Comparison of ENCODE assay signal across 1 cellular context in genomic region chr6:53615633-53616449, GRCh38.
TF ChIP-seq lines count a peak whose summit lies in the region.

No MANE protein-coding gene starts in this region.

TF ChIP-seq in K562, 482 proteins besides CTCF, POLR2A, EP300 and RAD21 (continued from another document):
- TF ChIP-seq, protein P1, sequence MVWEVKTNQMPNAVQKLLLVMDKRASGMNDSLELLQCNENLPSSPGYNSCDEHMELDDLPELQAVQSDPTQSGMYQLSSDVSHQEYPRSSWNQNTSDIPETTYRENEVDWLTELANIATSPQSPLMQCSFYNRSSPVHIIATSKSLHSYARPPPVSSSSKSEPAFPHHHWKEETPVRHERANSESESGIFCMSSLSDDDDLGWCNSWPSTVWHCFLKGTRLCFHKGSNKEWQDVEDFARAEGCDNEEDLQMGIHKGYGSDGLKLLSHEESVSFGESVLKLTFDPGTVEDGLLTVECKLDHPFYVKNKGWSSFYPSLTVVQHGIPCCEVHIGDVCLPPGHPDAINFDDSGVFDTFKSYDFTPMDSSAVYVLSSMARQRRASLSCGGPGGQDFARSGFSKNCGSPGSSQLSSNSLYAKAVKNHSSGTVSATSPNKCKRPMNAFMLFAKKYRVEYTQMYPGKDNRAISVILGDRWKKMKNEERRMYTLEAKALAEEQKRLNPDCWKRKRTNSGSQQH (CRISPR knock-in tag; IDR thresholded peaks at IDR 0.05): no peak
- TF ChIP-seq SP1 (CRISPR knock-in tag; IDR thresholded peaks at IDR 0.05) (no peak), THAP7 (CRISPR knock-in tag; IDR thresholded peaks at IDR 0.05) (no peak), HNRNPUL1 (IDR thresholded peaks at IDR 0.05; ENCODE audit: low read length) (no peak), PTRF (tag; IDR thresholded peaks at IDR 0.05) (no peak), NR2C2 (CRISPR knock-in tag; IDR thresholded peaks at IDR 0.05) (no peak), NR2C2 (tag; IDR thresholded peaks at IDR 0.05) (peak; percentile 62; the same call in 1 of the 2 replicates)
TF ChIP-seq in K562: peak in this region for 47.
